ENCODE assay signal across 18 cellular contexts in genomic region chr10:130808243-130808642, GRCh38.
"Had no signal": no experiment of that assay in that cellular context is flagged by ENCODE, and none has a peak within 500 bp of the region (broad histone marks: within the 10 kb centered on the region; RNA-seq: fewer than 3 reads in every experiment).

No MANE protein-coding gene starts in this region.

- DNase-seq: central memory CD4-positive, alpha-beta T cell; effector CD8-positive, alpha-beta T cell; gastrocnemius medialis; glutamatergic neuron; immature natural killer cell; kidney glomerular epithelial cell; mammary epithelial cell; mucosa of descending colon; ovary; right cardiac atrium; small intestine; stimulated activated CD4-positive, alpha-beta T cell treated with anti-CD3 and anti-CD28 coated beads, Interleukin-12 subunit alpha, Interleukin-12 subunit beta, amount 100 ng/mL, for 4 hours; stimulated activated naive CD4-positive, alpha-beta T cell treated with Interleukin-2 at 50 U/mL for 16 hours; thyroid gland had no signal

- H3K9me3 Mint-ChIP-seq: immature natural killer cell; naive thymus-derived CD8-positive, alpha-beta T cell; neural crest cell had no signal

- H3K4me1 Mint-ChIP-seq: immature natural killer cell; naive thymus-derived CD8-positive, alpha-beta T cell; neural crest cell had no signal

- H3K36me3 Mint-ChIP-seq: immature natural killer cell; naive thymus-derived CD8-positive, alpha-beta T cell had no signal

- H3K27me3 Mint-ChIP-seq: progenitor cell of endocrine pancreas had no signal

- ATAC-seq: gastrocnemius medialis; mucosa of descending colon; naive thymus-derived CD8-positive, alpha-beta T cell; right cardiac atrium; upper lobe of right lung had no signal

- H3K27ac Mint-ChIP-seq: immature natural killer cell; naive thymus-derived CD8-positive, alpha-beta T cell; progenitor cell of endocrine pancreas had no signal

- H3K4me3 Mint-ChIP-seq: immature natural killer cell; naive thymus-derived CD8-positive, alpha-beta T cell; neural crest cell had no signal
